13 cellular contexts compared by ENCODE assay signal in genomic region chr2:186913870-186914269, GRCh38.
DNase-seq lines count a peak whose midpoint lies in the region; ATAC-seq, FAIRE-seq and TF ChIP-seq lines count a peak whose summit lies in the region.
"Had no signal": no experiment of that assay in that cellular context is flagged by ENCODE, and none has a peak within 500 bp of the region (broad histone marks: within the 10 kb centered on the region; RNA-seq: fewer than 3 reads in every experiment).

No MANE protein-coding gene starts in this region.

- ATAC-seq in GM18511 (IDR thresholded peaks at IDR 0.05; ENCODE audit: unreplicated experiment) = peak; percentile 97
- ATAC-seq in GM21447 (IDR thresholded peaks at IDR 0.05; ENCODE audit: unreplicated experiment) = peak; percentile 90
- peak; percentile 80 for ATAC-seq in HG03108 (IDR thresholded peaks at IDR 0.05; ENCODE audit: unreplicated experiment)
- ATAC-seq in CD4-positive, alpha-beta T cell (ENCODE audit: poor library complexity) = no peak
- ATAC-seq: GM23338, left ventricle myocardium superior had no signal

- no peak for FAIRE-seq in D721Med (lab: Jason Lieb, UNC)
- FAIRE-seq: astrocyte had no signal

- H3K36me3 Mint-ChIP-seq in CD4-positive, alpha-beta T cell (ENCODE audit: low read depth) = no peaks in the 10 kb centered on the region

- DNase-seq in OCI-M1 (lab: John Stamatoyannopoulos, UW) (peak; percentile 61), D721Med (ENCODE audit: insufficient read length, low spot score) (no peak), foreskin melanocyte (no peak), NCI-H2029 treated with DMSO at 0.1 percent for 48 hours (lab: John Stamatoyannopoulos, UW) (no peak)
- DNase-seq in CD4-positive, alpha-beta T cell = no peak
- DNase-seq: activated CD8-positive, alpha-beta memory T cell treated with anti-CD3 and anti-CD28 coated beads for 24 hours; left ventricle myocardium superior had no signal

- no peaks in the 10 kb centered on the region for H3K9me3 ChIP-seq in CD4-positive, alpha-beta T cell (ENCODE audit: control insufficient read depth, low read length)

- no peaks in the 10 kb centered on the region for H3K27me3 Mint-ChIP-seq in CD4-positive, alpha-beta T cell

- TF ChIP-seq CTCF in CD4-positive, alpha-beta T cell (IDR thresholded peaks at IDR 0.05) = no peak
- TF ChIP-seq CTCF in D721Med (IDR thresholded peaks at IDR 0.05; ENCODE audit: insufficient read depth, missing control alignments) = no peak

- no peaks in the 10 kb centered on the region for H3K27me3 ChIP-seq in CD4-positive, alpha-beta T cell (ENCODE audit: control insufficient read depth, insufficient read depth, low read length)

- POLR2A ChIA-PET in CD4-positive, alpha-beta T cell (lab: Charles Lee) = no interaction called here

- intact Hi-C loops in CD4-positive, alpha-beta T cell (cut with DNase I, micrococcal nuclease) = no loop called here

- H3K27ac Mint-ChIP-seq in CD4-positive, alpha-beta T cell = no peak overlapping the region
- H3K27ac Mint-ChIP-seq: GM23338 had no signal

- H3K9me3 Mint-ChIP-seq in CD4-positive, alpha-beta T cell = no peaks in the 10 kb centered on the region
- H3K9me3 Mint-ChIP-seq: GM23338 had no signal

- H3K4me3 Mint-ChIP-seq in CD4-positive, alpha-beta T cell = no peak overlapping the region
- H3K4me3 Mint-ChIP-seq: GM23338 had no signal

- H3K27ac ChIP-seq in CD4-positive, alpha-beta T cell (ENCODE audit: low read depth, low read length) = no peak overlapping the region
- H3K27ac ChIP-seq: C4-2B had no signal

- CTCF ChIA-PET in CD4-positive, alpha-beta T cell (lab: Charles Lee) = no interaction called here

- H3K4me1 Mint-ChIP-seq in CD4-positive, alpha-beta T cell (ENCODE audit: low read depth) = no peaks in the 10 kb centered on the region
- H3K4me1 Mint-ChIP-seq: GM23338 had no signal
